Comparison of ENCODE assay signal across 1 cellular context in the genomic region with DNA sequence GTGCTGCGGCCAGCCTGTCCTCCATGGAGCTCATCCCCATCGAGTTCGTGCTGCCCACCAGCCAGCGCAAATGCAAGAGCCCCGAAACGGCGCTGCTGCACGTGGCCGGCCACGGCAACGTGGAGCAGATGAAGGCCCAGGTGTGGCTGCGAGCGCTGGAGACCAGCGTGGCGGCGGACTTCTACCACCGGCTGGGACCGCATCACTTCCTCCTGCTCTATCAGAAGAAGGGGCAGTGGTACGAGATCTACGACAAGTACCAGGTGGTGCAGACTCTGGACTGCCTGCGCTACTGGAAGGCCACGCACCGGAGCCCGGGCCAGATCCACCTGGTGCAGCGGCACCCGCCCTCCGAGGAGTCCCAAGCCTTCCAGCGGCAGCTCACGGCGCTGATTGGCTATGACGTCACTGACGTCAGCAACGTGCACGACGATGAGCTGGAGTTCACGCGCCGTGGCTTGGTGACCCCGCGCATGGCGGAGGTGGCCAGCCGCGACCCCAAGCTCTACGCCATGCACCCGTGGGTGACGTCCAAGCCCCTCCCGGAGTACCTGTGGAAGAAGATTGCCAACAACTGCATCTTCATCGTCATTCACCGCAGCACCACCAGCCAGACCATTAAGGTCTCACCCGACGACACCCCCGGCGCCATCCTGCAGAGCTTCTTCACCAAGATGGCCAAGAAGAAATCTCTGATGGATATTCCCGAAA.
TF ChIP-seq lines count a peak whose summit lies in the region.

No MANE protein-coding gene starts in this region.

TF ChIP-seq in GM23338, 12 proteins besides CTCF, POLR2A, EP300 and RAD21 (continued from another document):
- TF ChIP-seq, protein P1, sequence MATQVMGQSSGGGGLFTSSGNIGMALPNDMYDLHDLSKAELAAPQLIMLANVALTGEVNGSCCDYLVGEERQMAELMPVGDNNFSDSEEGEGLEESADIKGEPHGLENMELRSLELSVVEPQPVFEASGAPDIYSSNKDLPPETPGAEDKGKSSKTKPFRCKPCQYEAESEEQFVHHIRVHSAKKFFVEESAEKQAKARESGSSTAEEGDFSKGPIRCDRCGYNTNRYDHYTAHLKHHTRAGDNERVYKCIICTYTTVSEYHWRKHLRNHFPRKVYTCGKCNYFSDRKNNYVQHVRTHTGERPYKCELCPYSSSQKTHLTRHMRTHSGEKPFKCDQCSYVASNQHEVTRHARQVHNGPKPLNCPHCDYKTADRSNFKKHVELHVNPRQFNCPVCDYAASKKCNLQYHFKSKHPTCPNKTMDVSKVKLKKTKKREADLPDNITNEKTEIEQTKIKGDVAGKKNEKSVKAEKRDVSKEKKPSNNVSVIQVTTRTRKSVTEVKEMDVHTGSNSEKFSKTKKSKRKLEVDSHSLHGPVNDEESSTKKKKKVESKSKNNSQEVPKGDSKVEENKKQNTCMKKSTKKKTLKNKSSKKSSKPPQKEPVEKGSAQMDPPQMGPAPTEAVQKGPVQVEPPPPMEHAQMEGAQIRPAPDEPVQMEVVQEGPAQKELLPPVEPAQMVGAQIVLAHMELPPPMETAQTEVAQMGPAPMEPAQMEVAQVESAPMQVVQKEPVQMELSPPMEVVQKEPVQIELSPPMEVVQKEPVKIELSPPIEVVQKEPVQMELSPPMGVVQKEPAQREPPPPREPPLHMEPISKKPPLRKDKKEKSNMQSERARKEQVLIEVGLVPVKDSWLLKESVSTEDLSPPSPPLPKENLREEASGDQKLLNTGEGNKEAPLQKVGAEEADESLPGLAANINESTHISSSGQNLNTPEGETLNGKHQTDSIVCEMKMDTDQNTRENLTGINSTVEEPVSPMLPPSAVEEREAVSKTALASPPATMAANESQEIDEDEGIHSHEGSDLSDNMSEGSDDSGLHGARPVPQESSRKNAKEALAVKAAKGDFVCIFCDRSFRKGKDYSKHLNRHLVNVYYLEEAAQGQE (IDR thresholded peaks at IDR 0.05; ENCODE audit: unreplicated experiment) = no peak
- no peak for TF ChIP-seq ZNF331 (CRISPR knock-in tag; IDR thresholded peaks at IDR 0.05; ENCODE audit: low read depth)
- TF ChIP-seq CREB1 (CRISPR knock-in tag; IDR thresholded peaks at IDR 0.05; ENCODE audit: low read depth) = no peak
- no peak for TF ChIP-seq EZH2phosphoT487 (IDR thresholded peaks at IDR 0.05; ENCODE audit: unreplicated experiment)
